In genomic region chr18:54672846-54673475, GRCh38 we compare ENCODE assay signal across 18 cellular contexts.
DNase-seq lines count a peak whose midpoint lies in the region; ATAC-seq and TF ChIP-seq lines count a peak whose summit lies in the region.
"Had no signal": no experiment of that assay in that cellular context is flagged by ENCODE, and none has a peak within 500 bp of the region (broad histone marks: within the 10 kb centered on the region; RNA-seq: fewer than 3 reads in every experiment).

No MANE protein-coding gene starts in this region.

- intact Hi-C loops in transverse colon (cut with DNase I; ENCODE audit: low total_unique reads), result loop anchor here (10.0 kb wide), 1 partner anchor 312 kb away; no protein-coding TSS in a partner anchor

- H3K27ac ChIP-seq in brain microvascular endothelial cell (no peak overlapping the region), liver (ENCODE audit: low read depth in 1 of 2, low read length in 2 of 2) (no peak overlapping the region), transverse colon (peak overlapping the region in 2 of 4 donors; percentile 27 to 54)
- H3K27ac ChIP-seq: prostate gland, VCaP had no signal

- H3K4me1 ChIP-seq in liver (ENCODE audit: control insufficient read depth in 4 of 4, insufficient read depth in 4 of 4, low read length in 3 of 4) (peaks cover 0 to 3% (median 0%) of the 10 kb centered on the region in 4 donors), transverse colon (peaks cover 0 to 19% (median 7%) of the 10 kb centered on the region in 4 donors)
- H3K4me1 ChIP-seq: prostate gland had no signal

- TF ChIP-seq CTCF in brain microvascular endothelial cell (IDR thresholded peaks at IDR 0.05; ENCODE audit: low read depth, low read length, missing control alignments), result no peak
- no peak for TF ChIP-seq CTCF in liver (IDR thresholded peaks at IDR 0.05; ENCODE audit: low read depth, low read length, missing input control)
- TF ChIP-seq CTCF in transverse colon (IDR thresholded peaks at IDR 0.05), result no peak

- WGBS in liver, result 48% methylated on average over 6 of the region's 6 CpGs
- WGBS in transverse colon (ENCODE audit: low coverage in 1 of 2), 2 donors, result 60 to 64% methylated on average over 6 of the region's 6 CpGs

- POLR2A ChIA-PET in activated CD8-positive, alpha-beta T cell treated with anti-CD3 and anti-CD28 coated beads, Interleukin-2, amount 10 ng/mL, durations not matched to agents 7 days and 5 days (lab: Charles Lee), result no interaction called here

- H3K27me3 Mint-ChIP-seq in activated CD8-positive, alpha-beta T cell treated with anti-CD3 and anti-CD28 coated beads, Interleukin-2, amount 10 ng/mL, durations not matched to agents 7 days and 5 days (ENCODE audit: low read depth), result peaks cover 6% of the 10 kb centered on the region
- H3K27me3 Mint-ChIP-seq: activated CD8-positive, alpha-beta T cell treated with anti-CD3 and anti-CD28 coated beads for 36 hours had no signal

- CTCF ChIA-PET in activated CD8-positive, alpha-beta T cell treated with anti-CD3 and anti-CD28 coated beads, Interleukin-2, amount 10 ng/mL, durations not matched to agents 7 days and 5 days (lab: Charles Lee), result interaction anchor here (1.0 to 1.5 kb wide), 3 partner anchors 228 to 311 kb away, joined by 4 to 7 read pairs (median 6); no protein-coding TSS in a partner anchor

- no peak overlapping the region for H3K27ac Mint-ChIP-seq in activated CD8-positive, alpha-beta T cell treated with anti-CD3 and anti-CD28 coated beads, Interleukin-2, amount 10 ng/mL, durations not matched to agents 7 days and 5 days
- H3K27ac Mint-ChIP-seq: activated CD8-positive, alpha-beta T cell treated with anti-CD3 and anti-CD28 coated beads for 36 hours; B cell; endodermal cell had no signal

- H3K36me3 ChIP-seq in brain microvascular endothelial cell (replicated peaks) (no peaks in the 10 kb centered on the region), liver (ENCODE audit: control insufficient read depth in 4 of 4, insufficient read depth in 3 of 4, low read depth in 1 of 4, low read length in 3 of 4) (no peaks in the 10 kb centered on the region), transverse colon (no peaks in the 10 kb centered on the region)
- H3K36me3 ChIP-seq: prostate gland had no signal

- H3K4me3 ChIP-seq in brain microvascular endothelial cell (ENCODE audit: low read depth, low read length) (no peak overlapping the region), liver (ENCODE audit: low read depth in 1 of 3, low read length in 3 of 3) (no peak overlapping the region), transverse colon (no peak overlapping the region)
- H3K4me3 ChIP-seq: prostate gland had no signal

- H3K9me3 ChIP-seq in liver (ENCODE audit: control insufficient read depth in 4 of 4, low read length in 3 of 4), result no peaks in the 10 kb centered on the region
- no peaks in the 10 kb centered on the region for H3K9me3 ChIP-seq in transverse colon
- H3K9me3 ChIP-seq: prostate gland had no signal

- ATAC-seq in activated CD8-positive, alpha-beta T cell treated with anti-CD3 and anti-CD28 coated beads, Interleukin-2, amount 10 ng/mL, durations not matched to agents 7 days and 5 days, result no peak
- ATAC-seq: activated CD8-positive, alpha-beta T cell treated with anti-CD3 and anti-CD28 coated beads for 36 hours; left ventricle myocardium superior had no signal

- TF ChIP-seq RAD21 in liver (IDR thresholded peaks at IDR 0.05), result no peak

- no peak for TF ChIP-seq EP300 in transverse colon (IDR thresholded peaks at IDR 0.05; ENCODE audit: low read depth)

- no peaks in the 10 kb centered on the region for H3K4me1 Mint-ChIP-seq in activated CD8-positive, alpha-beta T cell treated with anti-CD3 and anti-CD28 coated beads, Interleukin-2, amount 10 ng/mL, durations not matched to agents 7 days and 5 days (ENCODE audit: low read depth)
- H3K4me1 Mint-ChIP-seq: B cell, endodermal cell had no signal

- no peaks in the 10 kb centered on the region for H3K27me3 ChIP-seq in brain microvascular endothelial cell (replicated peaks)
- no peaks in the 10 kb centered on the region for H3K27me3 ChIP-seq in liver (ENCODE audit: control insufficient read depth in 4 of 4, insufficient read depth in 4 of 4, low read length in 3 of 4)
- no peaks in the 10 kb centered on the region for H3K27me3 ChIP-seq in transverse colon

- no peak overlapping the region for H3K4me3 Mint-ChIP-seq in activated CD8-positive, alpha-beta T cell treated with anti-CD3 and anti-CD28 coated beads, Interleukin-2, amount 10 ng/mL, durations not matched to agents 7 days and 5 days
- H3K4me3 Mint-ChIP-seq: activated CD8-positive, alpha-beta T cell treated with anti-CD3 and anti-CD28 coated beads for 36 hours; B cell; endodermal cell had no signal

- TF ChIP-seq POLR2A in transverse colon (IDR thresholded peaks at IDR 0.05), result no peak

- no peaks in the 10 kb centered on the region for H3K36me3 Mint-ChIP-seq in activated CD8-positive, alpha-beta T cell treated with anti-CD3 and anti-CD28 coated beads, Interleukin-2, amount 10 ng/mL, durations not matched to agents 7 days and 5 days (ENCODE audit: low read depth)

- in situ Hi-C loops in brain microvascular endothelial cell (cut with HindIII; ENCODE audit: low pct_ligation_motif_present, low sequenced_read_pairs), result no loop called here
- in situ Hi-C loops in transverse colon (cut with MboI; ENCODE audit: low pct_ligation_motif_present in 1 of 4, low pct_unique_long_range_greater_than_20kb in 1 of 4, low sequenced_read_pairs in 3 of 4), result loop anchor here in 1 of 4 donors (25.0 kb wide), 1 partner anchor 211 kb away; no protein-coding TSS in a partner anchor

- peak; percentile 8 for DNase-seq in HuH-7.5 (ENCODE audit: low spot score)
- peak; percentile 25 for DNase-seq in brain microvascular endothelial cell
- peak; percentile 67 for DNase-seq in transverse colon
- DNase-seq in DMS53 (lab: John Stamatoyannopoulos, UW), result no peak
- no peak for DNase-seq in stimulated activated CD4-positive, alpha-beta T cell treated with anti-CD3 and anti-CD28 coated beads, Interleukin-4, amount 100 ng/mL, for 1 hour
- DNase-seq in activated CD8-positive, alpha-beta T cell treated with anti-CD3 and anti-CD28 coated beads, Interleukin-2, amount 10 ng/mL, durations not matched to agents 7 days and 5 days, result no peak
- DNase-seq: activated CD8-positive, alpha-beta T cell treated with anti-CD3 and anti-CD28 coated beads for 36 hours; cerebellar nuclear complex; foreskin melanocyte; IMR-90; left ventricle myocardium superior; NCI-H1048; NCI-H748 treated with DMSO at 0.1 percent for 48 hours had no signal

- H3K9ac ChIP-seq in liver (ENCODE audit: low read depth in 1 of 2, low read length in 2 of 2), result no peak overlapping the region

- no peaks in the 10 kb centered on the region for H3K9me3 Mint-ChIP-seq in activated CD8-positive, alpha-beta T cell treated with anti-CD3 and anti-CD28 coated beads, Interleukin-2, amount 10 ng/mL, durations not matched to agents 7 days and 5 days (ENCODE audit: insufficient read depth)
- H3K9me3 Mint-ChIP-seq: activated CD8-positive, alpha-beta T cell treated with anti-CD3 and anti-CD28 coated beads for 36 hours had no signal

TF ChIP-seq in liver, 16 proteins besides CTCF, POLR2A, EP300 and RAD21:
- TF ChIP-seq HNF4A (conservative IDR thresholded peaks at IDR 0.05) (peak; percentile 47 to 66), SP1 (IDR thresholded peaks at IDR 0.05) (peak; percentile 29), MAX (IDR thresholded peaks at IDR 0.05) (no peak), RXRA (IDR thresholded peaks at IDR 0.05) (peak in 1 of 2 donors; percentile 46)

Comparison
In these comparisons a context has a peak if more than half of its experiments do, and no peak if none do; other contexts are left out.
1. DNase-seq: peak in HuH-7.5 (single experiment), brain microvascular endothelial cell (single experiment) and transverse colon (single experiment); none in DMS53 (single experiment), stimulated activated CD4-positive, alpha-beta T cell treated with anti-CD3 and anti-CD28 coated beads, Interleukin-4, amount 100 ng/mL, for 1 hour (single experiment) and activated CD8-positive, alpha-beta T cell treated with anti-CD3 and anti-CD28 coated beads, Interleukin-2, amount 10 ng/mL, durations not matched to agents 7 days and 5 days (single experiment).